Comparison of ENCODE assay signal across 1 cellular context in genomic region chr10:88974446-88975376, GRCh38.
TF ChIP-seq lines count a peak whose summit lies in the region.

No MANE protein-coding gene starts in this region.

TF ChIP-seq in HCT116, 20 proteins besides CTCF, POLR2A, EP300 and RAD21:
- no peak for TF ChIP-seq FOSL1 (IDR thresholded peaks at IDR 0.05; ENCODE audit: low read depth)
- TF ChIP-seq CBX3 (IDR thresholded peaks at IDR 0.05; ENCODE audit: low read depth): no peak
- TF ChIP-seq SP1 (IDR thresholded peaks at IDR 0.05; ENCODE audit: low read depth): no peak
- TF ChIP-seq TCF7L2 (IDR thresholded peaks at IDR 0.05; ENCODE audit: borderline replicate concordance, extremely low read depth, insufficient read depth, insufficient read length): no peak
- no peak for TF ChIP-seq YY1 (IDR thresholded peaks at IDR 0.05; ENCODE audit: extremely low read depth, insufficient replicate concordance, low read depth, low read length)
- TF ChIP-seq MAX (IDR thresholded peaks at IDR 0.05): no peak
- no peak for TF ChIP-seq ELF1 (IDR thresholded peaks at IDR 0.05; ENCODE audit: borderline replicate concordance, low read depth)
- TF ChIP-seq EZH2phosphoT487 (IDR thresholded peaks at IDR 0.05; ENCODE audit: borderline replicate concordance): no peak
